Comparison of ENCODE assay signal across 21 cellular contexts in genomic region chr1:22886211-22886610, GRCh38.
DNase-seq lines count a peak whose midpoint lies in the region; ATAC-seq, FAIRE-seq and TF ChIP-seq lines count a peak whose summit lies in the region.
"Had no signal": no experiment of that assay in that cellular context is flagged by ENCODE, and none has a peak within 500 bp of the region (broad histone marks: within the 10 kb centered on the region; RNA-seq: fewer than 3 reads in every experiment).

No MANE protein-coding gene starts in this region.

- no peak overlapping the region for H3K4me3 ChIP-seq in fibroblast of the aortic adventitia (ENCODE audit: low read depth, low read length)
- no peak overlapping the region for H3K4me3 ChIP-seq in pancreas
- H3K4me3 ChIP-seq: tibial nerve had no signal

- peak overlapping the region; percentile 11 for H3K27ac Mint-ChIP-seq in activated naive CD8-positive, alpha-beta T cell treated with anti-CD3 and anti-CD28 coated beads, Interleukin-2, amount 10 ng/mL, durations not matched to agents 7 days and 5 days
- H3K27ac Mint-ChIP-seq in activated naive CD8-positive, alpha-beta T cell treated with anti-CD3 and anti-CD28 coated beads for 36 hours: no peak overlapping the region
- H3K27ac Mint-ChIP-seq in T-helper 17 cell: peak overlapping the region; percentile 24
- H3K27ac Mint-ChIP-seq: activated T-helper 2 cell treated with anti-CD3 and anti-CD28 coated beads, Interferon-gamma antibody, Interleukin-2, Interleukin-4, amounts not matched to agents 10 μg/mL and 5 μg/mL and 100 μg/mL, durations not matched to agents 14 hours and 24 hours and 36 hours; T-helper 1 cell treated with Interleukin-12 subunit alpha and Interleukin-12 subunit beta and Interleukin-4 antibody, amounts not matched to agents 30 μg/mL and 1 μg/mL, for 36 hours had no signal

- H3K36me3 ChIP-seq in pancreas: no peaks in the 10 kb centered on the region
- H3K36me3 ChIP-seq: spleen had no signal

- H3K27ac ChIP-seq in pancreas: no peak overlapping the region
- H3K27ac ChIP-seq: 22Rv1, spleen, tibial nerve had no signal

- FAIRE-seq in pancreas (lab: Jason Lieb, UNC): no peak

- POLR2A ChIA-PET in activated naive CD8-positive, alpha-beta T cell treated with anti-CD3 and anti-CD28 coated beads, Interleukin-2, amount 10 ng/mL, durations not matched to agents 7 days and 5 days (lab: Charles Lee): no interaction called here

- H3K4me1 ChIP-seq in pancreas: no peaks in the 10 kb centered on the region
- H3K4me1 ChIP-seq: tibial nerve had no signal

- H3K9me3 ChIP-seq in T-helper 17 cell (ENCODE audit: control insufficient read depth, low read length, poor library complexity, severe bottlenecking): no peaks in the 10 kb centered on the region
- H3K9me3 ChIP-seq in pancreas: no peaks in the 10 kb centered on the region
- H3K9me3 ChIP-seq: spleen, tibial nerve had no signal

- 70 to 75% methylated on average over 6 of the region's 6 CpGs for WGBS in pancreas, 2 donors

- H3K27me3 ChIP-seq in pancreas: no peaks in the 10 kb centered on the region
- H3K27me3 ChIP-seq: spleen, tibial nerve had no signal

- H3K4me3 Mint-ChIP-seq in activated naive CD8-positive, alpha-beta T cell treated with anti-CD3 and anti-CD28 coated beads, Interleukin-2, amount 10 ng/mL, durations not matched to agents 7 days and 5 days: no peak overlapping the region
- no peak overlapping the region for H3K4me3 Mint-ChIP-seq in activated naive CD8-positive, alpha-beta T cell treated with anti-CD3 and anti-CD28 coated beads for 36 hours
- H3K4me3 Mint-ChIP-seq in T-helper 17 cell: no peak overlapping the region
- H3K4me3 Mint-ChIP-seq: T-helper 1 cell treated with Interleukin-12 subunit alpha and Interleukin-12 subunit beta and Interleukin-4 antibody, amounts not matched to agents 30 μg/mL and 1 μg/mL, for 36 hours had no signal

- intact Hi-C loops in pancreas (cut with DNase I): loop anchor here in 1 of 3 donors (10.0 kb wide), 1 partner anchor 181 kb away; no protein-coding TSS in a partner anchor

- ATAC-seq in activated naive CD8-positive, alpha-beta T cell treated with anti-CD3 and anti-CD28 coated beads, Interleukin-2, amount 10 ng/mL, durations not matched to agents 7 days and 5 days (ENCODE audit: low read depth): no peak
- no peak for ATAC-seq in T-helper 17 cell
- no peak for ATAC-seq in pancreas
- ATAC-seq: left cardiac atrium; stimulated activated effector memory CD8-positive, alpha-beta T cell treated with anti-CD3 and anti-CD28 coated beads, Interleukin-12 subunit alpha, Interleukin-12 subunit beta, amount 100 ng/mL, for 72 hours had no signal

- no peaks in the 10 kb centered on the region for H3K36me3 Mint-ChIP-seq in activated naive CD8-positive, alpha-beta T cell treated with anti-CD3 and anti-CD28 coated beads, Interleukin-2, amount 10 ng/mL, durations not matched to agents 7 days and 5 days
- no peaks in the 10 kb centered on the region for H3K36me3 Mint-ChIP-seq in activated naive CD8-positive, alpha-beta T cell treated with anti-CD3 and anti-CD28 coated beads for 36 hours
- peaks cover 2% of the 10 kb centered on the region for H3K36me3 Mint-ChIP-seq in T-helper 17 cell (ENCODE audit: low read depth)

- H3K4me1 Mint-ChIP-seq in activated naive CD8-positive, alpha-beta T cell treated with anti-CD3 and anti-CD28 coated beads, Interleukin-2, amount 10 ng/mL, durations not matched to agents 7 days and 5 days: peaks cover 9% of the 10 kb centered on the region
- peaks cover 4% of the 10 kb centered on the region for H3K4me1 Mint-ChIP-seq in activated naive CD8-positive, alpha-beta T cell treated with anti-CD3 and anti-CD28 coated beads for 36 hours
- peaks cover 12% of the 10 kb centered on the region for H3K4me1 Mint-ChIP-seq in T-helper 17 cell

- H3K9me3 Mint-ChIP-seq in activated naive CD8-positive, alpha-beta T cell treated with anti-CD3 and anti-CD28 coated beads, Interleukin-2, amount 10 ng/mL, durations not matched to agents 7 days and 5 days: no peaks in the 10 kb centered on the region
- H3K9me3 Mint-ChIP-seq in activated naive CD8-positive, alpha-beta T cell treated with anti-CD3 and anti-CD28 coated beads for 36 hours: no peaks in the 10 kb centered on the region
- H3K9me3 Mint-ChIP-seq: activated T-helper 2 cell treated with anti-CD3 and anti-CD28 coated beads, Interferon-gamma antibody, Interleukin-2, Interleukin-4, amounts not matched to agents 10 μg/mL and 5 μg/mL and 100 μg/mL, durations not matched to agents 14 hours and 24 hours and 36 hours; stimulated activated effector memory CD8-positive, alpha-beta T cell treated with anti-CD3 and anti-CD28 coated beads, Interleukin-12 subunit alpha, Interleukin-12 subunit beta, amount 100 ng/mL, for 72 hours; T-helper 1 cell treated with Interleukin-12 subunit alpha and Interleukin-12 subunit beta and Interleukin-4 antibody, amounts not matched to agents 30 μg/mL and 1 μg/mL, for 36 hours had no signal

- TF ChIP-seq CTCF in fibroblast of the aortic adventitia (IDR thresholded peaks at IDR 0.05; ENCODE audit: insufficient read depth, low read length) (no peak), pancreas (IDR thresholded peaks at IDR 0.05) (no peak)

- no peak for DNase-seq in activated naive CD8-positive, alpha-beta T cell treated with anti-CD3 and anti-CD28 coated beads, Interleukin-2, amount 10 ng/mL, durations not matched to agents 7 days and 5 days
- DNase-seq in activated naive CD8-positive, alpha-beta T cell treated with anti-CD3 and anti-CD28 coated beads for 36 hours: no peak
- DNase-seq in T-helper 17 cell (no peak), fibroblast of the aortic adventitia (ENCODE audit: low read depth) (peak; percentile 84), stromal cell of bone marrow (ENCODE audit: low read depth) (peak; percentile 44), NCI-H2107 treated with DMSO at 0.1 percent for 48 hours (lab: John Stamatoyannopoulos, UW; ENCODE audit: unreplicated experiment) (no peak), pancreas (no peak), pons (ENCODE audit: low spot score) (no peak)
- DNase-seq: activated CD4-positive, CD25-positive, alpha-beta regulatory T cell; anterior cingulate cortex; GDM1; GOT3; left cardiac atrium; NCI-H1417; NK-92 treated with Interleukin-12 subunit alpha and Interleukin-12 subunit beta, amount 100 ng/mL, for 24 hours; spleen had no signal

- peaks cover 10% of the 10 kb centered on the region for H3K27me3 Mint-ChIP-seq in activated naive CD8-positive, alpha-beta T cell treated with anti-CD3 and anti-CD28 coated beads, Interleukin-2, amount 10 ng/mL, durations not matched to agents 7 days and 5 days
- peaks cover 13% of the 10 kb centered on the region for H3K27me3 Mint-ChIP-seq in activated naive CD8-positive, alpha-beta T cell treated with anti-CD3 and anti-CD28 coated beads for 36 hours
- peaks cover 31% of the 10 kb centered on the region for H3K27me3 Mint-ChIP-seq in T-helper 17 cell

Comparison
In these comparisons a context has a peak if more than half of its experiments do, and no peak if none do; other contexts are left out.
1. DNase-seq: peak in fibroblast of the aortic adventitia (single experiment) and stromal cell of bone marrow (single experiment); none in activated naive CD8-positive, alpha-beta T cell treated with anti-CD3 and anti-CD28 coated beads, Interleukin-2, amount 10 ng/mL, durations not matched to agents 7 days and 5 days (single experiment), activated naive CD8-positive, alpha-beta T cell treated with anti-CD3 and anti-CD28 coated beads for 36 hours (single experiment), T-helper 17 cell (0 of 3), NCI-H2107 treated with DMSO at 0.1 percent for 48 hours (single experiment), pancreas (0 of 6) and pons (single experiment).